In genomic region chr1:3323021-3323790, GRCh38 we compare ENCODE assay signal across 15 cellular contexts.
A peak's percentile ranks its signal among the peaks of the same experiment; 100 is the strongest.
DNase-seq lines count a peak whose midpoint lies in the region; ATAC-seq and TF ChIP-seq lines count a peak whose summit lies in the region.
"Had no signal": no experiment of that assay in that cellular context is flagged by ENCODE, and none has a peak within 500 bp of the region (broad histone marks: within the 10 kb centered on the region; RNA-seq: fewer than 3 reads in every experiment).

No MANE protein-coding gene starts in this region.

- no peaks in the 10 kb centered on the region for H3K9me3 ChIP-seq in A673 (ENCODE audit: low read depth, low read length, poor library complexity, severe bottlenecking)

- BruUV-seq in A673 (replicated peaks; lab: Mats Ljungman, UMichigan): no TSS peak
- BruUV-seq in MCF 10A (replicated peaks; lab: Mats Ljungman, UMichigan): no TSS peak

- no peaks in the 10 kb centered on the region for H3K9me3 Mint-ChIP-seq in chondrocyte (ENCODE audit: low read depth)
- peaks cover 14% of the 10 kb centered on the region for H3K9me3 Mint-ChIP-seq in MCF 10A (ENCODE audit: unreplicated experiment)

- no peak for DNase-seq in A673 (ENCODE audit: low spot score)
- peak; percentile 65 for DNase-seq in HuH-7 (ENCODE audit: low spot score)
- DNase-seq in chondrocyte (ENCODE audit: low spot score): no peak
- DNase-seq in mucosa of gallbladder (ENCODE audit: low spot score): peak; percentile 52
- DNase-seq in MCF 10A (ENCODE audit: unreplicated experiment): no peak
- no peak for DNase-seq in H4 (ENCODE audit: low spot score)
- DNase-seq: activated naive CD8-positive, alpha-beta T cell treated with anti-CD3 and anti-CD28 coated beads, Interleukin-2, amount 10 ng/mL, durations not matched to agents 7 days and 5 days; Calu3; hippocampal formation; KBM-7; NCI-H1694 treated with DMSO at 0.1 percent for 48 hours; trophoblast cell had no signal

- H3K36me3 Mint-ChIP-seq in chondrocyte (ENCODE audit: low read depth) (peaks cover 1% of the 10 kb centered on the region), MCF 10A (ENCODE audit: insufficient read depth, unreplicated experiment) (no peaks in the 10 kb centered on the region)
- H3K36me3 Mint-ChIP-seq: activated naive CD8-positive, alpha-beta T cell treated with anti-CD3 and anti-CD28 coated beads, Interleukin-2, amount 10 ng/mL, durations not matched to agents 7 days and 5 days had no signal

- peaks cover 11% of the 10 kb centered on the region for H3K4me1 Mint-ChIP-seq in chondrocyte (ENCODE audit: low read depth)
- H3K4me1 Mint-ChIP-seq in MCF 10A (ENCODE audit: insufficient read depth, unreplicated experiment): no peaks in the 10 kb centered on the region
- H3K4me1 Mint-ChIP-seq: activated naive CD8-positive, alpha-beta T cell treated with anti-CD3 and anti-CD28 coated beads, Interleukin-2, amount 10 ng/mL, durations not matched to agents 7 days and 5 days had no signal

- H3K4me3 Mint-ChIP-seq in chondrocyte (ENCODE audit: unreplicated experiment): no peak overlapping the region
- H3K4me3 Mint-ChIP-seq in MCF 10A (ENCODE audit: unreplicated experiment): no peak overlapping the region
- H3K4me3 Mint-ChIP-seq: activated naive CD8-positive, alpha-beta T cell treated with anti-CD3 and anti-CD28 coated beads, Interleukin-2, amount 10 ng/mL, durations not matched to agents 7 days and 5 days had no signal

- TF ChIP-seq CTCF in A673 (conservative IDR thresholded peaks at IDR 0.05; ENCODE audit: low read depth, low read length): no peak
- TF ChIP-seq CTCF in chondrocyte (IDR thresholded peaks at IDR 0.05): no peak
- TF ChIP-seq CTCF in MCF 10A (IDR thresholded peaks at IDR 0.05; ENCODE audit: unreplicated experiment): no peak

- no peaks in the 10 kb centered on the region for H3K27me3 ChIP-seq in A673 (replicated peaks; ENCODE audit: insufficient read depth, low read depth, low read length, poor library complexity)

- intact Hi-C loops in A673 (cut with micrococcal nuclease; ENCODE audit: unreplicated experiment) (no loop called here), MCF 10A (cut with micrococcal nuclease) (no loop called here)

- H3K27ac ChIP-seq in A673 (ENCODE audit: low read depth, low read length, poor library complexity, severe bottlenecking): peak overlapping the region; percentile 69
- H3K27ac ChIP-seq: SK-N-MC had no signal

- POLR2A ChIA-PET in A673 (lab: Charles Lee; ENCODE audit: low non-redundant PET) (no interaction called here), MCF 10A (lab: Yijun Ruan, JAX) (no interaction called here)

- H3K36me3 ChIP-seq in A673 (ENCODE audit: insufficient read depth, low read length, poor library complexity, severe bottlenecking): no peaks in the 10 kb centered on the region

- no peaks in the 10 kb centered on the region for H3K27me3 Mint-ChIP-seq in chondrocyte (ENCODE audit: low read depth)
- H3K27me3 Mint-ChIP-seq in MCF 10A (ENCODE audit: insufficient read depth, unreplicated experiment): no peaks in the 10 kb centered on the region
- H3K27me3 Mint-ChIP-seq: activated naive CD8-positive, alpha-beta T cell treated with anti-CD3 and anti-CD28 coated beads, Interleukin-2, amount 10 ng/mL, durations not matched to agents 7 days and 5 days had no signal

- CTCF ChIA-PET in A673 (lab: Charles Lee): no interaction called here
- CTCF ChIA-PET in MCF 10A (lab: Yijun Ruan, JAX): interaction anchor here (0.6 kb wide), 1 partner anchor 170 kb away, joined by 3 read pairs; no protein-coding TSS in a partner anchor

- H3K4me1 ChIP-seq in A673 (ENCODE audit: insufficient read depth, low read length, poor library complexity, severe bottlenecking): peaks cover 15% of the 10 kb centered on the region

- no peak overlapping the region for H3K4me3 ChIP-seq in A673 (ENCODE audit: low read depth, low read length, poor library complexity, severe bottlenecking)
- H3K4me3 ChIP-seq: SK-N-MC had no signal

- ATAC-seq in GM18858 (IDR thresholded peaks at IDR 0.05; ENCODE audit: unreplicated experiment) (no peak), GM18870 (IDR thresholded peaks at IDR 0.05; ENCODE audit: unreplicated experiment) (no peak)

- H3K27ac Mint-ChIP-seq in chondrocyte (ENCODE audit: unreplicated experiment) (peak overlapping the region; percentile 17), MCF 10A (ENCODE audit: low read depth, unreplicated experiment) (no peak overlapping the region)
- H3K27ac Mint-ChIP-seq: activated naive CD8-positive, alpha-beta T cell treated with anti-CD3 and anti-CD28 coated beads, Interleukin-2, amount 10 ng/mL, durations not matched to agents 7 days and 5 days had no signal

Comparison
In these comparisons a context has a peak if more than half of its experiments do, and no peak if none do; other contexts are left out.
1. DNase-seq: peak in HuH-7 (single experiment) and mucosa of gallbladder (single experiment); none in A673 (single experiment), chondrocyte (single experiment), MCF 10A (single experiment) and H4 (single experiment).